15 cellular contexts compared by ENCODE assay signal in the genomic region with DNA sequence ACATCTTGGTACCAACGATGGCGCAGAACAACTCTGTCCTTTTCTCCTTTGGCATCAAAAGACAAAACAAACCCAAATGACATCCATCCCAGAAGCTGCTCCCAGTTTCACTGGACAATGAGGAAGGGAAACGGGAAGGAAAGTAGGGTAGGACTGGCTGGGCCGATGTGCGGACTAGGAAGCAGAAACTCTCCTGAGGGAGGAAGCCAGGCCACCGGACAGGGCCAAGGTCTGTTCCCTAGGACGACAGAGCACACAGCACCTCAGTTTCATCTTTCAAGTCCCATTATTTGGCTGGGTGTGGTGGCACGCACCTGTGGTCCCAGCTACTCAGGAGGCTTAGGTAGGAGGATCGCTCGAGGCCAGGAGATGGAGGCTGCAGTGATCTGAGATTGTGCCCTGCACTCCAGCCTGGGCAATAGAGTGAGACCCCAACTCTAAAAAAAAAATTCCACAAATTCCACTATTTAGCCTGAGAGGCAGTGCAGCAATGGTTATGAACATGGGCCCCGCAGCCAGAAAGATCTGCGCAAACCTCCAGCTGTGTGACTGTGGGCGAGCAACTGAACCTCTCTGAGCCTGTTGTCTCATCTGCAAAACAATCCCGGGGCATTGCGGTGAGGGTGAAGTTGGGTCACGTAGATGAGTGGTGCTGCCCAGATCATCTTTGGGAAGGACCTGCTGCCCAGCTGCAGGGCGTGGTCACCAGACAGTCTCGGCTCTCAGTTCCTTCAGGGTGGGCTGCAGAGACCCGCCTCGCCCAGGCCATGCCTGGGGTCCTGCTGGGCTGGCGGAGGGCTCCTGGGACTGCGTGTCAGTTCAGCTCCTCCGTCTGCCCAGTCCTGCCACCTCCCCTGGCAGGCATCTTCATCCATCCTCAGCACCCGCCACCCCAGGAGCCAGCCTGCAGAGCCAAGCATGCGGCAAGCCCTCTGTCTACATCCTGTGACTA.
DNase-seq lines count a peak whose midpoint lies in the region; ATAC-seq, FAIRE-seq and TF ChIP-seq lines count a peak whose summit lies in the region.
"Had no signal": no experiment of that assay in that cellular context is flagged by ENCODE, and none has a peak within 500 bp of the region (broad histone marks: within the 10 kb centered on the region; RNA-seq: fewer than 3 reads in every experiment).

No MANE protein-coding gene starts in this region.

- no peak for FAIRE-seq in kidney (lab: Jason Lieb, UNC)

- no peaks in the 10 kb centered on the region for H3K4me1 ChIP-seq in kidney (ENCODE audit: control insufficient read depth in 1 of 2, insufficient read depth in 1 of 2, low read depth in 1 of 2, low read length in 2 of 2)

- H3K27ac Mint-ChIP-seq in activated CD8-positive, alpha-beta memory T cell treated with anti-CD3 and anti-CD28 coated beads, Interleukin-2, amount 10 ng/mL, durations not matched to agents 7 days and 5 days = peak overlapping the region; percentile 12
- peak overlapping the region; percentile 31 to 52 for H3K27ac Mint-ChIP-seq in T-cell

- no peaks in the 10 kb centered on the region for H3K36me3 Mint-ChIP-seq in activated CD8-positive, alpha-beta memory T cell treated with anti-CD3 and anti-CD28 coated beads, Interleukin-2, amount 10 ng/mL, durations not matched to agents 7 days and 5 days
- H3K36me3 Mint-ChIP-seq in T-cell = no peaks in the 10 kb centered on the region

- no peak overlapping the region for H3K4me3 ChIP-seq in kidney (ENCODE audit: low read length in 2 of 2)
- H3K4me3 ChIP-seq: SJSA1 had no signal

- CTCF ChIA-PET in activated CD8-positive, alpha-beta memory T cell treated with anti-CD3 and anti-CD28 coated beads, Interleukin-2, amount 10 ng/mL, durations not matched to agents 7 days and 5 days (lab: Charles Lee) = interaction anchor here (1.3 kb wide), 2 partner anchors 35 to 86 kb away, joined by 4 read pairs; no protein-coding TSS in a partner anchor
- CTCF ChIA-PET in T-cell (lab: Charles Lee) = no interaction called here

- POLR2A ChIA-PET in T-cell (lab: Charles Lee) = no interaction called here

- intact Hi-C loops in kidney (cut with DNase I) = no loop called here

- H3K27ac ChIP-seq in kidney (ENCODE audit: low read depth in 2 of 2, low read length in 2 of 2) = no peak overlapping the region
- H3K27ac ChIP-seq: SJSA1 had no signal

- H3K36me3 ChIP-seq in kidney (ENCODE audit: control insufficient read depth in 1 of 2, insufficient read depth in 2 of 2, low read length in 2 of 2) = no peaks in the 10 kb centered on the region
- H3K36me3 ChIP-seq: SJSA1 had no signal

- TF ChIP-seq CTCF in kidney (IDR thresholded peaks at IDR 0.05; ENCODE audit: borderline replicate concordance, extremely low read depth, insufficient read depth) = no peak

- H3K27me3 Mint-ChIP-seq in activated CD8-positive, alpha-beta memory T cell treated with anti-CD3 and anti-CD28 coated beads, Interleukin-2, amount 10 ng/mL, durations not matched to agents 7 days and 5 days = peaks cover 5% of the 10 kb centered on the region
- peaks cover 9 to 31% of the 10 kb centered on the region in 2 donors for H3K27me3 Mint-ChIP-seq in T-cell

- H3K9ac ChIP-seq in kidney (ENCODE audit: low read length in 2 of 2) = no peak overlapping the region

- H3K4me1 Mint-ChIP-seq in activated CD8-positive, alpha-beta memory T cell treated with anti-CD3 and anti-CD28 coated beads, Interleukin-2, amount 10 ng/mL, durations not matched to agents 7 days and 5 days = peaks cover 17% of the 10 kb centered on the region
- peaks cover 0 to 17% (median 14%) of the 10 kb centered on the region in 3 donors for H3K4me1 Mint-ChIP-seq in T-cell
- H3K4me1 Mint-ChIP-seq: IgD-negative memory B cell had no signal

- no peaks in the 10 kb centered on the region for H3K9me3 ChIP-seq in kidney (ENCODE audit: control insufficient read depth in 1 of 2, low read length in 2 of 2)
- H3K9me3 ChIP-seq: SJSA1 had no signal

- ATAC-seq in activated CD8-positive, alpha-beta memory T cell treated with anti-CD3 and anti-CD28 coated beads, Interleukin-2, amount 10 ng/mL, durations not matched to agents 7 days and 5 days = no peak
- no peak for ATAC-seq in T-cell (replicated peaks in 1 of 4)
- no peak for ATAC-seq in GM21381 (IDR thresholded peaks at IDR 0.05; ENCODE audit: unreplicated experiment)

- H3K4me3 Mint-ChIP-seq in activated CD8-positive, alpha-beta memory T cell treated with anti-CD3 and anti-CD28 coated beads, Interleukin-2, amount 10 ng/mL, durations not matched to agents 7 days and 5 days = no peak overlapping the region
- no peak overlapping the region for H3K4me3 Mint-ChIP-seq in T-cell
- H3K4me3 Mint-ChIP-seq: H9, IgD-negative memory B cell had no signal

- no peak for DNase-seq in activated CD8-positive, alpha-beta memory T cell treated with anti-CD3 and anti-CD28 coated beads, Interleukin-2, amount 10 ng/mL, durations not matched to agents 7 days and 5 days
- DNase-seq in activated CD8-positive, alpha-beta memory T cell treated with anti-CD3 and anti-CD28 coated beads, Interleukin-2, amount 50 U/mL, for 48 hours = no peak
- DNase-seq in T-cell (no peak), kidney (peak; percentile 37), NCI-H2196 (lab: John Stamatoyannopoulos, UW; ENCODE audit: unreplicated experiment) (no peak), NCI-H2196 treated with DMSO at 0.1 percent for 48 hours (lab: John Stamatoyannopoulos, UW; ENCODE audit: unreplicated experiment) (no peak)
- DNase-seq: DMS79, H9, NCI-H1417, NCI-H187 treated with DMSO at 0.1 percent for 48 hours, NCI-H446 treated with DMSO at 0.1 percent for 48 hours, NCI-H748 treated with DMSO at 0.1 percent for 48 hours had no signal

- H3K9me3 Mint-ChIP-seq in activated CD8-positive, alpha-beta memory T cell treated with anti-CD3 and anti-CD28 coated beads, Interleukin-2, amount 10 ng/mL, durations not matched to agents 7 days and 5 days (ENCODE audit: low read depth) = no peaks in the 10 kb centered on the region
- no peaks in the 10 kb centered on the region for H3K9me3 Mint-ChIP-seq in T-cell
- H3K9me3 Mint-ChIP-seq: H9 had no signal
